ENCODE assay signal across 1 cellular context in genomic region chr16:1962161-1963153, GRCh38.
A peak's percentile ranks its signal among the peaks of the same experiment; 100 is the strongest.
TF ChIP-seq lines count a peak whose summit lies in the region.

No MANE protein-coding gene starts in this region.

TF ChIP-seq in HepG2, 621 proteins besides CTCF, POLR2A, EP300 and RAD21:
- TF ChIP-seq UBTF (CRISPR knock-in tag; IDR thresholded peaks at IDR 0.05) (peak; percentile 22; the same call in 1 of the 2 replicates), AGO2 (optimal IDR thresholded peaks at IDR 0.05; ENCODE audit: low read depth, low read length) (peak; percentile 89), ZNF574 (CRISPR knock-in tag; IDR thresholded peaks at IDR 0.05) (peak; percentile 1; the same call in 1 of the 2 replicates), ZNF687 (CRISPR knock-in tag; IDR thresholded peaks at IDR 0.05) (peak; percentile 14; the same call in 1 of the 2 replicates), ZFY (CRISPR knock-in tag; IDR thresholded peaks at IDR 0.05) (peak; percentile 25; the same call in 1 of the 2 replicates), RBFOX2 (IDR thresholded peaks at IDR 0.05; ENCODE audit: low read depth, low read length) (peak; percentile 75), ZBTB38 (CRISPR knock-in tag; IDR thresholded peaks at IDR 0.05) (peak; percentile 95), HNRNPLL (IDR thresholded peaks at IDR 0.05; ENCODE audit: low read depth, low read length, poor library complexity, severe bottlenecking) (peak; percentile 16), HNRNPL (IDR thresholded peaks at IDR 0.05; ENCODE audit: low read depth, low read length) (0 out of 2 replicates have a peak, but pooled peaks have one; percentile 57)
TF ChIP-seq in HepG2: peak in this region for 9; not testable (repeated sequence) for 612.
